14 cellular contexts compared by ENCODE assay signal in the genomic region with DNA sequence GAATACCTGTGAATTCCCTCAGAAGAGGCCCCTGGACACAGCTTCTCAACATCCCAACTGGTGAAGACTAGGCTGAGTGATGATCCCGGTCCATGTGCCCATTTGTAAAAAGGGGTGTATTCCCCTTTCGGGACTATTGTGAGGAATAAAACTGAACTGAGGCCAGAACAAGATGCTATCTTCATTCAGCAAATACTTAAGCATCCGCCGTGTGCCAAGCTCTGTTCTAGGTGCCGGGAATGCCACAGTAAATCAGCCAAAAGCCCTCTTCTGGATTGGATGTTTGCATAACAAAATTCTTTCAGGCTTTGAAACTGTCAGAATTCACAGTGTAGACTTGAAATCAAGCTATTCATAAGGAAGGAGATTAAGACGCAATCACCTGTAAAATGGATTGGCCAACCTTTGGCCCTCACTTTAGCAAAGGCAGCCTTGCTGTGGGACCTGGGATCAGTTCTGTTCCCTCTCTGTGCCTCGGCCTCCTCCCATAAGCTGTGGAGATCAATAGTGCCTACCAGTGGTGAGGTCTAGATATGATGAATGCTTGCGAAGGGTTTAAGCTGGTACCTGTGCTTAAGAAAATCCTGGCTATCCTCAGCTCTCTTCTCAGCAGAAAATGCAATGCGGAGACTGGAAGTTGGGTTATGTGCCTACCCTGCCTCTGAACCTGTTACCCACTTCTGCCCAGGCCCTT. TPM values are rescaled to one million over a fixed set of nuclear protein-coding genes. Genes with fewer than 3 reads are reported as not detected.
DNase-seq lines count a peak whose midpoint lies in the region; ATAC-seq and TF ChIP-seq lines count a peak whose summit lies in the region.
"Had no signal": no experiment of that assay in that cellular context is flagged by ENCODE, and none has a peak within 500 bp of the region (broad histone marks: within the 10 kb centered on the region; RNA-seq: fewer than 3 reads in every experiment).

No MANE protein-coding gene starts in this region.

- TF ChIP-seq EP300 in transverse colon (IDR thresholded peaks at IDR 0.05; ENCODE audit: low read depth): no peak

- intact Hi-C loops in Right ventricle myocardium superior (cut with DNase I): no loop called here
- intact Hi-C loops in transverse colon (cut with DNase I; ENCODE audit: low total_unique reads): loop anchor here (10.0 kb wide), 1 partner anchor 134 kb away; no protein-coding TSS in a partner anchor

- H3K36me3 ChIP-seq in cardiac muscle cell (no peaks in the 10 kb centered on the region), iPS-18a (ENCODE audit: control insufficient read depth, low read depth, low read length) (peaks cover 4% of the 10 kb centered on the region), transverse colon (no peaks in the 10 kb centered on the region)
- H3K36me3 ChIP-seq: ovary, thoracic aorta had no signal

- peaks cover 8% of the 10 kb centered on the region for H3K36me3 Mint-ChIP-seq in T-helper 17 cell (ENCODE audit: low read depth)
- H3K36me3 Mint-ChIP-seq: activated naive CD8-positive, alpha-beta T cell treated with anti-CD3 and anti-CD28 coated beads, Interleukin-2, amount 10 ng/mL, durations not matched to agents 7 days and 5 days had no signal

- ATAC-seq in Right ventricle myocardium superior (ENCODE audit: poor library complexity) (no peak), T-helper 17 cell (no peak), GM19023 (IDR thresholded peaks at IDR 0.05; ENCODE audit: unreplicated experiment) (no peak), HG03378 (IDR thresholded peaks at IDR 0.05; ENCODE audit: unreplicated experiment) (no peak)

- H3K4me3 ChIP-seq in cardiac muscle cell (no peak overlapping the region), iPS-18a (ENCODE audit: low read length) (peak overlapping the region; percentile 83), transverse colon (no peak overlapping the region)
- H3K4me3 ChIP-seq: ovary, thoracic aorta had no signal

- TF ChIP-seq POLR2A in transverse colon (IDR thresholded peaks at IDR 0.05): no peak

- H3K27me3 ChIP-seq in cardiac muscle cell (peaks cover 32% of the 10 kb centered on the region), iPS-18a (ENCODE audit: control insufficient read depth, insufficient read depth, low read length) (peaks cover 15% of the 10 kb centered on the region), transverse colon (peaks cover 50% of the 10 kb centered on the region)
- H3K27me3 ChIP-seq: ovary had no signal

- no peak overlapping the region for H3K9ac ChIP-seq in iPS-18a (ENCODE audit: low read length)

- peak overlapping the region; percentile 75 for H3K4me3 Mint-ChIP-seq in T-helper 17 cell
- H3K4me3 Mint-ChIP-seq: activated naive CD8-positive, alpha-beta T cell treated with anti-CD3 and anti-CD28 coated beads, Interleukin-2, amount 10 ng/mL, durations not matched to agents 7 days and 5 days had no signal

- TF ChIP-seq CTCF in cardiac muscle cell (IDR thresholded peaks at IDR 0.05; ENCODE audit: low read depth, low read length) (peak; percentile 3), transverse colon (IDR thresholded peaks at IDR 0.05) (no peak)

- H3K9me3 ChIP-seq in cardiac muscle cell (ENCODE audit: low read depth) (no peaks in the 10 kb centered on the region), T-helper 17 cell (ENCODE audit: control insufficient read depth, low read length, poor library complexity, severe bottlenecking) (no peaks in the 10 kb centered on the region), iPS-18a (ENCODE audit: control insufficient read depth, low read depth, low read length) (no peaks in the 10 kb centered on the region), transverse colon (no peaks in the 10 kb centered on the region)
- H3K9me3 ChIP-seq: ovary, thoracic aorta had no signal

- WGBS in transverse colon (ENCODE audit: low coverage in 1 of 2), 2 donors: 84 to 91% methylated on average over 6 to 9 of the region's 9 CpGs

- H3K4me1 ChIP-seq in cardiac muscle cell (ENCODE audit: low read depth) (no peaks in the 10 kb centered on the region), iPS-18a (ENCODE audit: control insufficient read depth, low read depth, low read length) (peaks cover 21% of the 10 kb centered on the region), transverse colon (peaks cover 0 to 18% (median 8%) of the 10 kb centered on the region in 4 donors)

- no peak overlapping the region for H3K27ac Mint-ChIP-seq in T-helper 17 cell
- H3K27ac Mint-ChIP-seq: activated naive CD8-positive, alpha-beta T cell treated with anti-CD3 and anti-CD28 coated beads, Interleukin-2, amount 10 ng/mL, durations not matched to agents 7 days and 5 days had no signal

- peaks cover 6% of the 10 kb centered on the region for H3K4me1 Mint-ChIP-seq in T-helper 17 cell

- H3K27ac ChIP-seq in cardiac muscle cell (no peak overlapping the region), iPS-18a (ENCODE audit: low read length) (no peak overlapping the region), transverse colon (peak overlapping the region in 3 of 4 donors; percentile 9 to 52 (median 52))
- H3K27ac ChIP-seq: ovary, thoracic aorta had no signal

- peaks cover 47% of the 10 kb centered on the region for H3K27me3 Mint-ChIP-seq in T-helper 17 cell

- peak in 1 of 2 donors; percentile 35 for DNase-seq in cardiac muscle cell (ENCODE audit: low read depth in 1 of 2, low spot score in 1 of 2)
- DNase-seq in Right ventricle myocardium superior: no peak
- DNase-seq in T-helper 17 cell: no peak
- no peak for DNase-seq in transverse colon
- no peak for DNase-seq in NCI-H2107 (lab: John Stamatoyannopoulos, UW)
- DNase-seq: activated CD4-positive, alpha-beta T cell treated with anti-CD3 and anti-CD28 coated beads, Interleukin-2, amount 50 U/mL, for 48 hours; activated naive CD8-positive, alpha-beta T cell treated with anti-CD3 and anti-CD28 coated beads, Interleukin-2, amount 10 ng/mL, durations not matched to agents 7 days and 5 days; NCI-H1930; SIG-M5 had no signal

- in situ Hi-C loops in transverse colon (cut with MboI; ENCODE audit: low pct_ligation_motif_present in 1 of 4, low pct_unique_long_range_greater_than_20kb in 1 of 4, low sequenced_read_pairs in 3 of 4): loop anchor here in 3 of 4 donors (25.0 kb wide), 1 partner anchor 151 kb away; a partner anchor contains a TSS

RNA-seq across cellular contexts. Expression of a gene that starts 1.8 kb away (rescaled TPM):
- total RNA-seq in cardiac muscle cell (0.27 and 0.67 TPM in 2 replicates), Right ventricle myocardium superior (9.4 TPM), T-helper 17 cell (not detected), transverse colon (1 to 10 TPM; 1.6 to 8.6 (median 1.8) TPM)
- polyA plus RNA-seq in cardiac muscle cell: 0.21 and 0.77 TPM in 2 replicates
- total RNA-seq: activated naive CD8-positive, alpha-beta T cell treated with anti-CD3 and anti-CD28 coated beads, Interleukin-2, amount 10 ng/mL, durations not matched to agents 7 days and 5 days had no signal

Comparison
In these comparisons a context has a peak if more than half of its experiments do, and no peak if none do; other contexts are left out.
1. H3K27ac ChIP-seq: peak in transverse colon (3 of 4); none in cardiac muscle cell (single experiment) and iPS-18a (single experiment).